ENCODE assay signal across 20 cellular contexts in the genomic region with DNA sequence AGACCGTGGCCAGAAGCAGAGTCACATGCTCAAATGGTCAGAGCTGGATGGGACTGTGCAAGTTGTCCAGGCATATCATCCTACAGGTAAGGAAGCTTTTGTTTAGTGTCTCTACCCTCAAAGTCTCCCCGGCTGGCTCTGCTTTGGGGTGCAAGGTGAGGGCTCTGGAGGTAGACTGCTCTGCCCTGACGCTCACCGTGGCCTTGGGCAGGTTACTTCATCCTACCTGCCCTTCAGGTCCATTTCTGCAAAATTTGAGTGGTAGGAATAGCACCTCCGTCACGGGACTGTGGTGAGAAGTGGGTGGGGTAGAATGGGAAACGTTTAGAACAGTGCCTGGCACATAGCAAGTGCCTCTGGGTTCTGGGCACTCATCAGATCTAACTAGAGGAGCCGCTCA. TPM values are rescaled to one million over a fixed set of nuclear protein-coding genes. Genes with fewer than 3 reads are reported as not detected.
DNase-seq lines count a peak whose midpoint lies in the region; ATAC-seq, FAIRE-seq and TF ChIP-seq lines count a peak whose summit lies in the region.
"Had no signal": no experiment of that assay in that cellular context is flagged by ENCODE, and none has a peak within 500 bp of the region (broad histone marks: within the 10 kb centered on the region; RNA-seq: fewer than 3 reads in every experiment).

No MANE protein-coding gene starts in this region.

- TF ChIP-seq CTCF in CD14-positive monocyte (IDR thresholded peaks at IDR 0.05) (no peak), kidney (IDR thresholded peaks at IDR 0.05; ENCODE audit: borderline replicate concordance, extremely low read depth, insufficient read depth) (no peak), neutrophil (IDR thresholded peaks at IDR 0.05) (no peak), Peyer's patch (IDR thresholded peaks at IDR 0.05) (no peak), psoas muscle (IDR thresholded peaks at IDR 0.05) (no peak)

- H3K36me3 Mint-ChIP-seq in CD14-positive monocyte (peaks cover 69 to 74% of the 10 kb centered on the region in 2 donors), IgD-negative memory B cell (no peaks in the 10 kb centered on the region)
- peaks cover 37% of the 10 kb centered on the region for H3K36me3 Mint-ChIP-seq in activated CD4-positive, alpha-beta memory T cell treated with anti-CD3 and anti-CD28 coated beads for 36 hours

- H3K36me3 ChIP-seq in kidney (ENCODE audit: control insufficient read depth in 1 of 2, insufficient read depth in 2 of 2, low read length in 2 of 2) (peaks cover 27 to 33% of the 10 kb centered on the region in 2 donors), neutrophil (peaks cover 53% of the 10 kb centered on the region), Peyer's patch (peaks cover 0 to 72% (median 0%) of the 10 kb centered on the region in 3 donors), psoas muscle (ENCODE audit: insufficient read depth in 1 of 2, low read depth in 1 of 2) (peaks cover 4 to 100% of the 10 kb centered on the region in 2 donors)

- H3K27ac ChIP-seq in kidney (ENCODE audit: low read depth in 2 of 2, low read length in 2 of 2) (no peak overlapping the region), neutrophil (peak overlapping the region; percentile 81), Peyer's patch (no peak overlapping the region), psoas muscle (no peak overlapping the region)

- H3K4me3 ChIP-seq in kidney (ENCODE audit: low read length in 2 of 2) (no peak overlapping the region), neutrophil (ENCODE audit: low read depth in 1 of 2, low read length in 1 of 2) (no peak overlapping the region), Peyer's patch (no peak overlapping the region), psoas muscle (no peak overlapping the region)
- H3K4me3 ChIP-seq: GM23338 had no signal

- no peaks in the 10 kb centered on the region for H3K27me3 ChIP-seq in neutrophil
- H3K27me3 ChIP-seq in Peyer's patch = no peaks in the 10 kb centered on the region
- no peaks in the 10 kb centered on the region for H3K27me3 ChIP-seq in psoas muscle (ENCODE audit: insufficient read depth in 3 of 3, low read length in 2 of 3)

- TF ChIP-seq POLR2A in Peyer's patch (IDR thresholded peaks at IDR 0.05) = no peak

- intact Hi-C loops in CD14-positive monocyte (cut with micrococcal nuclease) (no loop called here), kidney (cut with DNase I) (no loop called here), psoas muscle (cut with DNase I) (no loop called here)
- intact Hi-C loops in activated CD4-positive, alpha-beta memory T cell treated with anti-CD3 and anti-CD28 coated beads for 36 hours (cut with micrococcal nuclease) = no loop called here

- CTCF ChIA-PET in activated CD4-positive, alpha-beta memory T cell treated with anti-CD3 and anti-CD28 coated beads for 36 hours (lab: Charles Lee) = interaction anchor here (1.0 kb wide), 1 partner anchor 11 kb away, joined by 3 read pairs; no protein-coding TSS in a partner anchor

- H3K9ac ChIP-seq in kidney (ENCODE audit: low read length in 2 of 2) = no peak overlapping the region

- no peak overlapping the region for H3K4me3 Mint-ChIP-seq in CD14-positive monocyte
- peak overlapping the region in 1 of 4 donors; percentile 8 for H3K4me3 Mint-ChIP-seq in IgD-negative memory B cell
- H3K4me3 Mint-ChIP-seq in activated CD4-positive, alpha-beta memory T cell treated with anti-CD3 and anti-CD28 coated beads for 36 hours = no peak overlapping the region
- H3K4me3 Mint-ChIP-seq: B cell; CD4-positive, alpha-beta memory T cell; GM23338 had no signal

- no peak for ATAC-seq in psoas muscle
- ATAC-seq: GM23338, HepG2 had no signal

- POLR2A ChIA-PET in activated CD4-positive, alpha-beta memory T cell treated with anti-CD3 and anti-CD28 coated beads for 36 hours (lab: Charles Lee) = no interaction called here

- no peaks in the 10 kb centered on the region for H3K9me3 Mint-ChIP-seq in CD14-positive monocyte
- no peaks in the 10 kb centered on the region for H3K9me3 Mint-ChIP-seq in IgD-negative memory B cell
- H3K9me3 Mint-ChIP-seq in activated CD4-positive, alpha-beta memory T cell treated with anti-CD3 and anti-CD28 coated beads for 36 hours = no peaks in the 10 kb centered on the region
- H3K9me3 Mint-ChIP-seq: CD4-positive, alpha-beta memory T cell; GM23338 had no signal

- H3K27ac Mint-ChIP-seq in CD14-positive monocyte = peak overlapping the region in 5 of 7 donors; percentile 12 to 93 (median 77)
- peak overlapping the region in 2 of 3 donors; percentile 43 to 82 for H3K27ac Mint-ChIP-seq in IgD-negative memory B cell
- H3K27ac Mint-ChIP-seq in activated CD4-positive, alpha-beta memory T cell treated with anti-CD3 and anti-CD28 coated beads for 36 hours = no peak overlapping the region
- H3K27ac Mint-ChIP-seq: B cell, GM23338 had no signal

- 78 to 89% (median 80%) methylated on average over 8 of the region's 8 CpGs for WGBS in psoas muscle, 3 donors

- H3K9me3 ChIP-seq in kidney (ENCODE audit: control insufficient read depth in 1 of 2, low read length in 2 of 2) (no peaks in the 10 kb centered on the region), neutrophil (no peaks in the 10 kb centered on the region), Peyer's patch (no peaks in the 10 kb centered on the region), psoas muscle (no peaks in the 10 kb centered on the region)

- H3K4me1 Mint-ChIP-seq in CD14-positive monocyte = peaks cover 24% of the 10 kb centered on the region
- peaks cover 13 to 16% (median 14%) of the 10 kb centered on the region in 3 donors for H3K4me1 Mint-ChIP-seq in IgD-negative memory B cell
- H3K4me1 Mint-ChIP-seq in activated CD4-positive, alpha-beta memory T cell treated with anti-CD3 and anti-CD28 coated beads for 36 hours (ENCODE audit: low read depth) = no peaks in the 10 kb centered on the region

- H3K4me1 ChIP-seq in kidney (ENCODE audit: control insufficient read depth in 1 of 2, insufficient read depth in 1 of 2, low read depth in 1 of 2, low read length in 2 of 2) = no peaks in the 10 kb centered on the region
- peaks cover 27 to 28% of the 10 kb centered on the region in 2 experiments for H3K4me1 ChIP-seq in neutrophil (ENCODE audit: control insufficient read depth in 1 of 2, insufficient read depth in 1 of 2, low read depth in 1 of 2, low read length in 1 of 2)
- H3K4me1 ChIP-seq in Peyer's patch = peaks cover 0 to 16% (median 0%) of the 10 kb centered on the region in 4 donors
- H3K4me1 ChIP-seq in psoas muscle = no peaks in the 10 kb centered on the region

- H3K27me3 Mint-ChIP-seq in CD14-positive monocyte (ENCODE audit: low read depth in 3 of 3) (no peaks in the 10 kb centered on the region), IgD-negative memory B cell (no peaks in the 10 kb centered on the region)
- no peaks in the 10 kb centered on the region for H3K27me3 Mint-ChIP-seq in activated CD4-positive, alpha-beta memory T cell treated with anti-CD3 and anti-CD28 coated beads for 36 hours
- H3K27me3 Mint-ChIP-seq: B cell; CD4-positive, alpha-beta memory T cell had no signal

- FAIRE-seq in kidney (lab: Jason Lieb, UNC) = no peak
- FAIRE-seq: A204.1, G401.6, HepG2, HTR-8/SVneo had no signal

- DNase-seq in CD14-positive monocyte (ENCODE audit: low spot score) = no peak
- peak; percentile 17 for DNase-seq in kidney
- no peak for DNase-seq in Peyer's patch
- no peak for DNase-seq in activated CD4-positive, alpha-beta memory T cell treated with anti-CD3 and anti-CD28 coated beads for 36 hours
- no peak for DNase-seq in psoas muscle
- no peak for DNase-seq in DMS 273 (lab: John Stamatoyannopoulos, UW; ENCODE audit: unreplicated experiment)
- DNase-seq: C1 segment of cervical spinal cord; CD4-positive, alpha-beta memory T cell; DMS153; DMS79 treated with DMSO at 0.1 percent for 48 hours; EL; H7 had no signal

RNA-seq across cellular contexts. Expression of gene NAT10, which starts 42.2 kb away (rescaled TPM):
- polyA plus RNA-seq in CD14-positive monocyte (10 to 100 TPM; 10.1 to 13.3 TPM), IgD-negative memory B cell (35.7 TPM), kidney (ENCODE audit: insufficient read depth, low read depth, low replicate concordance) (24.1 TPM), psoas muscle (10 to 100 TPM; 21.0 to 33.9 (median 28.3) TPM)
- total RNA-seq in kidney (43.1 TPM), Peyer's patch (10 to 100 TPM; 13.3 to 56.9 (median 24.2) TPM), psoas muscle (10 to 100 TPM; 26.7 to 51.5 (median 37.0) TPM)
- 10 to 100 TPM; 84.7 to 87.6 TPM for total RNA-seq in activated CD4-positive, alpha-beta memory T cell treated with anti-CD3 and anti-CD28 coated beads for 36 hours
